9 cellular contexts compared by ENCODE assay signal in the genomic region with DNA sequence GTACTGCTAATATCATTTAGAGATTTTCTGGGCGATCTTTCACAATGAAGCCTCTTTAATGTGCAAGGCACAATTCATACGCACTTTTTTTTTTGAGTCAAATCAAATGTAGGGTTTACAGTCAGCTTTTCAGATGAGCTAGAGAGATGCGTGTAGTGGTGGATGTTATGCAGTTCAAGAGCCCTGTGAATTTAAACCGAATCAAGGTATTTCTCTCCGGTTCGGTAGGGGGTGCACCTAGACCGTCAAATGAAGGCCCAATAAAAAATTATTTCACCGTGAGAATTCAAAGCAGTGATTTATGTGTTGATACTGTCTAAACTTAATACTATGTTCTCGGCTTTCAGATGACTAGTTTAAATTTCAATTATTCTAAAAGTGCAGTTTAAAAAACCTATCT. TPM values are rescaled to one million over a fixed set of nuclear protein-coding genes. Genes with fewer than 3 reads are reported as not detected.
DNase-seq lines count a peak whose midpoint lies in the region; ATAC-seq and TF ChIP-seq lines count a peak whose summit lies in the region.
"Had no signal": no experiment of that assay in that cellular context is flagged by ENCODE, and none has a peak within 500 bp of the region (broad histone marks: within the 10 kb centered on the region; RNA-seq: fewer than 3 reads in every experiment).

No MANE protein-coding gene starts in this region.

- H3K36me3 ChIP-seq in brain microvascular endothelial cell (replicated peaks) (no peaks in the 10 kb centered on the region), neural cell (ENCODE audit: insufficient read depth, low read length) (no peaks in the 10 kb centered on the region)

- ATAC-seq in Right ventricle myocardium superior (ENCODE audit: poor library complexity) (no peak), HG03095 (IDR thresholded peaks at IDR 0.05; ENCODE audit: unreplicated experiment) (no peak), HG02642 (IDR thresholded peaks at IDR 0.05; ENCODE audit: poor library complexity, unreplicated experiment) (no peak)

- H3K4me2 ChIP-seq in neural cell (ENCODE audit: low read length), result no peak overlapping the region

- intact Hi-C loops in Right ventricle myocardium superior (cut with DNase I), result no loop called here

- DNase-seq in GM13977 (ENCODE audit: low spot score) (peak; percentile 35), NCI-H1105 (lab: John Stamatoyannopoulos, UW) (peak; percentile 53), brain microvascular endothelial cell (peak; percentile 32), Right ventricle myocardium superior (no peak)
- no peak for DNase-seq in stimulated activated CD4-positive, alpha-beta T cell treated with anti-CD3 and anti-CD28 coated beads, Interleukin-2, amount 100 ng/mL, for 24 hours

- no peak for TF ChIP-seq EP300 in neural cell (conservative IDR thresholded peaks at IDR 0.05; ENCODE audit: poor library complexity, severe bottlenecking)

- no peak overlapping the region for H3K9ac ChIP-seq in neural cell (ENCODE audit: low read length)

- in situ Hi-C loops in GM13977 (cut with MboI; ENCODE audit: low pct_unique_long_range_greater_than_20kb, low sequenced_read_pairs, unreplicated experiment) (no loop called here), brain microvascular endothelial cell (cut with HindIII; ENCODE audit: low pct_ligation_motif_present, low sequenced_read_pairs) (no loop called here)

- no peaks in the 10 kb centered on the region for H3K79me2 ChIP-seq in neural cell (replicated peaks; ENCODE audit: insufficient read depth, low read length)

- peaks cover 24% of the 10 kb centered on the region for H3K27me3 ChIP-seq in brain microvascular endothelial cell (replicated peaks)
- peaks cover 22% of the 10 kb centered on the region for H3K27me3 ChIP-seq in neural cell (ENCODE audit: insufficient read depth, low read depth, low read length)

- H3K27ac ChIP-seq in brain microvascular endothelial cell (no peak overlapping the region), neural cell (ENCODE audit: low read length) (no peak overlapping the region)
- H3K27ac ChIP-seq: SK-N-MC had no signal

- no peaks in the 10 kb centered on the region for H4K20me1 ChIP-seq in neural cell (ENCODE audit: insufficient read depth)

- peak; percentile 39 for TF ChIP-seq CTCF in GM13977 (IDR thresholded peaks at IDR 0.05; ENCODE audit: extremely low read depth, insufficient read depth, missing control alignments)
- peak; percentile 48 for TF ChIP-seq CTCF in brain microvascular endothelial cell (IDR thresholded peaks at IDR 0.05; ENCODE audit: low read depth, low read length, missing control alignments)
- TF ChIP-seq CTCF in neural cell (IDR thresholded peaks at IDR 0.05; ENCODE audit: poor library complexity, severe bottlenecking), result peak; percentile 82

- TF ChIP-seq RAD21 in neural cell (conservative IDR thresholded peaks at IDR 0.05), result peak; percentile 90

- no peak overlapping the region for H3K4me3 ChIP-seq in brain microvascular endothelial cell (ENCODE audit: low read depth, low read length)
- H3K4me3 ChIP-seq in neural cell (ENCODE audit: low read length), result peak overlapping the region; percentile 64
- H3K4me3 ChIP-seq: SK-N-MC had no signal

- H3K9me3 ChIP-seq in neural cell (ENCODE audit: low read length), result no peaks in the 10 kb centered on the region

- no peaks in the 10 kb centered on the region for H3K9me2 ChIP-seq in neural cell (ENCODE audit: insufficient read depth, low read length)

- H2AFZ ChIP-seq in neural cell (ENCODE audit: low read depth, low read length), result no peak overlapping the region

- no peaks in the 10 kb centered on the region for H3F3A ChIP-seq in neural cell (ENCODE audit: insufficient read depth, low read length, poor library complexity, severe bottlenecking)

TF ChIP-seq in neural cell, 6 proteins besides CTCF, POLR2A, EP300 and RAD21:
- peak; percentile 88 for TF ChIP-seq SMC3 (conservative IDR thresholded peaks at IDR 0.05; ENCODE audit: poor library complexity)
- TF ChIP-seq EZH2 (IDR thresholded peaks at IDR 0.05; ENCODE audit: borderline replicate concordance, insufficient read depth, low read length, poor library complexity, severe bottlenecking), result no peak
TF ChIP-seq in neural cell: peak in this region for 1.

RNA-seq across cellular contexts. Expression of a gene that starts 1.1 kb away (rescaled TPM):
- polyA plus RNA-seq in neural cell, result not detected in 2 replicates
- polyA minus RNA-seq in neural cell, result 0.23 and 0.49 TPM in 2 replicates
- total RNA-seq in Right ventricle myocardium superior, result not detected

Comparison
In these comparisons a context has a peak if more than half of its experiments do, and no peak if none do; other contexts are left out.
1. DNase-seq: peak in GM13977 (single experiment), NCI-H1105 (single experiment) and brain microvascular endothelial cell (single experiment); none in stimulated activated CD4-positive, alpha-beta T cell treated with anti-CD3 and anti-CD28 coated beads, Interleukin-2, amount 100 ng/mL, for 24 hours (0 of 2) and Right ventricle myocardium superior (single experiment).
2. Peak in every context shown above with its lines, with median percentiles within 50 percentile points of each other: CTCF ChIP-seq.